1 cellular context compared by ENCODE assay signal in the genomic region with DNA sequence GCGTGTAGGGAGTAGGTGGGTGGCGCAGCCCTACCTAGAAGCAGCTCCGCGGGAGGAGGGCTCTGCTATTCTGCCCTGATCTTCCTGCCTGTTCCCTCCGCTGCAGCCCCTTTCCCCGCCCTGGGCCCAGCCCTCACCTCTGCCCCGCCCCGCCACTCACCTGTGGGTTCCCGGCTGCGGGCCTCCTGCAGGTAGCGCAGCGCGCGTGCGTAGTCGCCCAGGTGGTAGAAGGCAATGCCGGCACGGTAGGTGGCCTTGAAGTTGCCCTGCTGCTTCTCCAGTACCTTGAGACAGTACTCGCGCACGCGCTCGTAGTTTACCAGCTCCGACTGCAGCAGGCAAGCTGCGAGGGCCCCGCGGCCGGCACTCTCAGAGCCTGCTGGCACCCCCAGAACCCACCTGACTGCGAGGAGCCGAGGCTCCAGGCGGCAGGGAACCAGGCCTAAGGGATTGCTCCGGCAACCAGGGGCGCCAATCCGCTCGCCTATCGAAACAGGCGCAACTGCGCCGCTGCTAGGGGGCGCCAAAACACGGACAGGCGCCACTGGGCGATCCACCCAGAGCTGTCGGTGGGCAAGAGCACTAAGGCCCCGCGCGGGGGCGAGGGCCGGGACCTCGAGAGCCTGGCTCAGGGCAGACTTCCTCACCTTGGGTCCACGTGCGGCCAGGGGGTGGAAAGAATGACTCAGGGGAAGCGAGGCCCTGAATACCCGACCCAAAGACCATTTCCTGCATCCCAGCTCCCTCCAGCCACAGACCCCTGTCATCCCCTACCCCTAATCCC.
A peak's percentile ranks its signal among the peaks of the same experiment; 100 is the strongest.
TF ChIP-seq lines count a peak whose summit lies in the region.

No MANE protein-coding gene starts in this region.

TF ChIP-seq in GM12878, 131 proteins besides CTCF, POLR2A, EP300 and RAD21:
- TF ChIP-seq ASH2L (IDR thresholded peaks at IDR 0.05; ENCODE audit: borderline replicate concordance, low read depth), result no peak
- peak; percentile 68; the same call in 1 of the 2 replicates for TF ChIP-seq ZBTB33 (IDR thresholded peaks at IDR 0.05)
